Comparison of ENCODE assay signal across 1 cellular context in the genomic region with DNA sequence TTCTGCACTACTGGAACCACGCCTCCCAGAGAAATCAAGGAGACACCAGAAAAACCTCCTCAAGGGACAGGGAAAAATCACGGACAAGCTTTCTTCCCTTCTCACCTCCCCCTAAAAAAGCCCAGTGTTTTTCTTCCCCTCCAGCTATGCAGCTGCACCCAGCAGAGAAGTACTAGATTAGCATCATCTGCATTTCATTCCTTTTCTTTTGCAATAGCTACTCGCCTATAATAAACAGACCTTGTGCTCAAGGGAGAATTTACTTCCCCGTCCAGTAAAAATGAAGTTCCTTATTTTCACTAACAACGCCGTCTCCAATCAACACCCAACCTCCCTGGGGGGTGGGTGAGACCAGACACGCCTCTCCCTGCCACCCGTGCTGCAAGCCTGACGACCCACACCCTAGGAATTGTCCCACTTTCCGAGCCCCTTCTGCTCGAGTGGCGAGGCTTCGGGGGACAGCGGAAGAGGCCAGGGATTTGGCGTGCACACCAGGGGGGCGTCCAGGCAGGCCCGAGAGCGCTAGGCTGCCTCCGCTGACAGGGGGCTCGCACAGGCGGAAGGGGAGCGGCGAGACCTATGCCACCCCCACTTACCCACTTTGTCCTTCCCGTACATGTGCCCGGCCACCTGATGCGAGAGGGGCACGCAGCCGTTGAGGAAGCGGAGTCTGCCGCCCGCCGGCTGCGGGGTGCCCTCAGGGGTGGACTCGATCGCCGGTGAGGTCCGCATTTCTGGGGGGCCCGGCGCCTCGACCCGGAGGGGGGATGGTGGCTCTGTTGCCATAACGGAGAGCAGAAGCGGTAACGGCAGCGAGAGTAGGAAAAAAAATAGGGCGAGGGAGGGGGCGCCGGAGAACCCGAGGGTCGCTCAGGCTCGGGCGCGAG.
TF ChIP-seq lines count a peak whose summit lies in the region.

No MANE protein-coding gene starts in this region.

TF ChIP-seq in HepG2, 621 proteins besides CTCF, POLR2A, EP300 and RAD21 (continued from another document and continues in another):
- TF ChIP-seq HMGXB3 (CRISPR knock-in tag; IDR thresholded peaks at IDR 0.05; ENCODE audit: borderline replicate concordance) (no peak), HMGXB4 (CRISPR knock-in tag; IDR thresholded peaks at IDR 0.05; ENCODE audit: borderline replicate concordance in 1 of 2, low read depth in 1 of 2) (peak in 1 of 2 experiments; percentile 44; a peak in 2 of 4 replicates), ZNF605 (CRISPR knock-in tag; IDR thresholded peaks at IDR 0.05) (peak; percentile 75), FOSL2 (CRISPR knock-in tag; IDR thresholded peaks at IDR 0.05) (no peak), ARID2 (CRISPR knock-in tag; IDR thresholded peaks at IDR 0.05; ENCODE audit: borderline replicate concordance) (no peak), MYC (CRISPR knock-in tag; IDR thresholded peaks at IDR 0.05; ENCODE audit: borderline replicate concordance) (0 out of 2 replicates have a peak, but pooled peaks have one; percentile 22), ZNF510 (CRISPR knock-in tag; IDR thresholded peaks at IDR 0.05; ENCODE audit: low read depth) (no peak), KMT2B (CRISPR knock-in tag; IDR thresholded peaks at IDR 0.05) (peak; percentile 27; the same call in 1 of the 2 replicates), ZNF619 (CRISPR knock-in tag; IDR thresholded peaks at IDR 0.05) (no peak), DNMT3B (CRISPR knock-in tag; conservative IDR thresholded peaks at IDR 0.05) (no peak), ZNF414 (CRISPR knock-in tag; IDR thresholded peaks at IDR 0.05) (0 out of 2 replicates have a peak, but pooled peaks have one; percentile 27), TGIF2 (CRISPR knock-in tag; IDR thresholded peaks at IDR 0.05) (no peak), IKZF1 (IDR thresholded peaks at IDR 0.05) (no peak), EHMT2 (IDR thresholded peaks at IDR 0.05; ENCODE audit: borderline replicate concordance, low read depth, low read length) (no peak), ZNF292 (CRISPR knock-in tag; IDR thresholded peaks at IDR 0.05; ENCODE audit: borderline replicate concordance, low read depth) (peak; percentile 24; the same call in 1 of the 2 replicates), ZMYM4 (CRISPR knock-in tag; IDR thresholded peaks at IDR 0.05) (peak; percentile 31), BATF2 (CRISPR knock-in tag; IDR thresholded peaks at IDR 0.05) (no peak), ZNF672 (CRISPR knock-in tag; IDR thresholded peaks at IDR 0.05) (no peak; the same call in 1 of the 2 replicates), EZH2 (conservative IDR thresholded peaks at IDR 0.05; ENCODE audit: low read depth, low read length) (no peak), ZBED4 (CRISPR knock-in tag; IDR thresholded peaks at IDR 0.05; ENCODE audit: borderline replicate concordance) (no peak), MTA1 (CRISPR knock-in tag; IDR thresholded peaks at IDR 0.05; ENCODE audit: borderline replicate concordance) (peak; percentile 47; the same call in 1 of the 2 replicates), ZNF503 (CRISPR knock-in tag; IDR thresholded peaks at IDR 0.05) (no peak), HNRNPK (IDR thresholded peaks at IDR 0.05; ENCODE audit: low read depth, low read length, poor library complexity, severe bottlenecking) (no peak), PHF8 (CRISPR knock-in tag; IDR thresholded peaks at IDR 0.05) (peak; percentile 56; the same call in 1 of the 2 replicates), ZNF678 (CRISPR knock-in tag; IDR thresholded peaks at IDR 0.05) (0 out of 2 replicates have a peak, but pooled peaks have one; percentile 63), ZBTB38 (CRISPR knock-in tag; IDR thresholded peaks at IDR 0.05) (no peak)
- TF ChIP-seq, protein P1, sequence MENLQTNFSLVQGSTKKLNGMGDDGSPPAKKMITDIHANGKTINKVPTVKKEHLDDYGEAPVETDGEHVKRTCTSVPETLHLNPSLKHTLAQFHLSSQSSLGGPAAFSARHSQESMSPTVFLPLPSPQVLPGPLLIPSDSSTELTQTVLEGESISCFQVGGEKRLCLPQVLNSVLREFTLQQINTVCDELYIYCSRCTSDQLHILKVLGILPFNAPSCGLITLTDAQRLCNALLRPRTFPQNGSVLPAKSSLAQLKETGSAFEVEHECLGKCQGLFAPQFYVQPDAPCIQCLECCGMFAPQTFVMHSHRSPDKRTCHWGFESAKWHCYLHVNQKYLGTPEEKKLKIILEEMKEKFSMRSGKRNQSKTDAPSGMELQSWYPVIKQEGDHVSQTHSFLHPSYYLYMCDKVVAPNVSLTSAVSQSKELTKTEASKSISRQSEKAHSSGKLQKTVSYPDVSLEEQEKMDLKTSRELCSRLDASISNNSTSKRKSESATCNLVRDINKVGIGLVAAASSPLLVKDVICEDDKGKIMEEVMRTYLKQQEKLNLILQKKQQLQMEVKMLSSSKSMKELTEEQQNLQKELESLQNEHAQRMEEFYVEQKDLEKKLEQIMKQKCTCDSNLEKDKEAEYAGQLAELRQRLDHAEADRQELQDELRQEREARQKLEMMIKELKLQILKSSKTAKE (CRISPR knock-in tag; IDR thresholded peaks at IDR 0.05; ENCODE audit: borderline replicate concordance) = no peak
- TF ChIP-seq, protein P2, sequence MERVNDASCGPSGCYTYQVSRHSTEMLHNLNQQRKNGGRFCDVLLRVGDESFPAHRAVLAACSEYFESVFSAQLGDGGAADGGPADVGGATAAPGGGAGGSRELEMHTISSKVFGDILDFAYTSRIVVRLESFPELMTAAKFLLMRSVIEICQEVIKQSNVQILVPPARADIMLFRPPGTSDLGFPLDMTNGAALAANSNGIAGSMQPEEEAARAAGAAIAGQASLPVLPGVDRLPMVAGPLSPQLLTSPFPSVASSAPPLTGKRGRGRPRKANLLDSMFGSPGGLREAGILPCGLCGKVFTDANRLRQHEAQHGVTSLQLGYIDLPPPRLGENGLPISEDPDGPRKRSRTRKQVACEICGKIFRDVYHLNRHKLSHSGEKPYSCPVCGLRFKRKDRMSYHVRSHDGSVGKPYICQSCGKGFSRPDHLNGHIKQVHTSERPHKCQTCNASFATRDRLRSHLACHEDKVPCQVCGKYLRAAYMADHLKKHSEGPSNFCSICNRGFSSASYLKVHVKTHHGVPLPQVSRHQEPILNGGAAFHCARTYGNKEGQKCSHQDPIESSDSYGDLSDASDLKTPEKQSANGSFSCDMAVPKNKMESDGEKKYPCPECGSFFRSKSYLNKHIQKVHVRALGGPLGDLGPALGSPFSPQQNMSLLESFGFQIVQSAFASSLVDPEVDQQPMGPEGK (CRISPR knock-in tag; IDR thresholded peaks at IDR 0.05) = peak; percentile 52; the same call in 1 of the 2 replicates
- TF ChIP-seq, protein P3, sequence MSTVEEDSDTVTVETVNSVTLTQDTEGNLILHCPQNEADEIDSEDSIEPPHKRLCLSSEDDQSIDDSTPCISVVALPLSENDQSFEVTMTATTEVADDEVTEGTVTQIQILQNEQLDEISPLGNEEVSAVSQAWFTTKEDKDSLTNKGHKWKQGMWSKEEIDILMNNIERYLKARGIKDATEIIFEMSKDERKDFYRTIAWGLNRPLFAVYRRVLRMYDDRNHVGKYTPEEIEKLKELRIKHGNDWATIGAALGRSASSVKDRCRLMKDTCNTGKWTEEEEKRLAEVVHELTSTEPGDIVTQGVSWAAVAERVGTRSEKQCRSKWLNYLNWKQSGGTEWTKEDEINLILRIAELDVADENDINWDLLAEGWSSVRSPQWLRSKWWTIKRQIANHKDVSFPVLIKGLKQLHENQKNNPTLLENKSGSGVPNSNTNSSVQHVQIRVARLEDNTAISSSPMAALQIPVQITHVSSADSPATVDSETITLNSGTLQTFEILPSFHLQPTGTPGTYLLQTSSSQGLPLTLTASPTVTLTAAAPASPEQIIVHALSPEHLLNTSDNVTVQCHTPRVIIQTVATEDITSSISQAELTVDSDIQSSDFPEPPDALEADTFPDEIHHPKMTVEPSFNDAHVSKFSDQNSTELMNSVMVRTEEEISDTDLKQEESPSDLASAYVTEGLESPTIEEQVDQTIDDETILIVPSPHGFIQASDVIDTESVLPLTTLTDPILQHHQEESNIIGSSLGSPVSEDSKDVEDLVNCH (CRISPR knock-in tag; IDR thresholded peaks at IDR 0.05) = no peak
